Comparison of ENCODE assay signal across 4 cellular contexts in the genomic region with DNA sequence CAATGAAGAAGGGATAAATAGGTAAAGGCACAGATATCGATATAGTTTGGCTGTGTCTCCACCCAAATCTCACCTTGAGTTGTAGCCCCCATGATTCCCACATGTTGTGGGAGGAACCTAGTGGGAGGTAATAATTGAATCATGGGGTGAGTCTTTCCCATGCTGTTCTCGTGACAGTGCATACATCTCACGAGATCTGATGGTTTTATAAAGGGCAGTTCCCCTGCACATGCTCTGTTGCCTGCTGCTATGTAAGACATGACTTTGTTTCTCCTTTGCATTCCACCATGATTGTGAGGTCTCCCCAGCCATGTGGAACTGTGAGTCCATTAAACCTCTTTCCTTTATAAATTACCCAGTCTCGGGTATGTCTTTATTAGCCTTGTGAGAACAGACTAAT. TPM values are rescaled to one million over a fixed set of nuclear protein-coding genes. Genes with fewer than 3 reads are reported as not detected.
DNase-seq lines count a peak whose midpoint lies in the region; ATAC-seq, FAIRE-seq and TF ChIP-seq lines count a peak whose summit lies in the region.
"Not testable (repeated sequence)": the region's sequence is repeated elsewhere in the genome, so short reads cannot be mapped to it uniquely, and the experiment has no call there.

No MANE protein-coding gene starts in this region.

- not testable (repeated sequence) for H3K36me3 ChIP-seq in K562 (ENCODE audit: control insufficient read depth, insufficient read depth, low read length); mesendoderm (ENCODE audit: control insufficient read depth, insufficient read depth, low read length)

- not testable (repeated sequence) for H3K9ac ChIP-seq in K562 (ENCODE audit: insufficient read depth in 1 of 2, low read depth in 2 of 2, low read length in 2 of 2); mesendoderm (ENCODE audit: low read length)

- not testable (repeated sequence) for H3K79me1 ChIP-seq in mesendoderm (ENCODE audit: low read length)

- H3K56ac ChIP-seq in mesendoderm (ENCODE audit: low read length), result peak overlapping the region; percentile 74

- DNase-seq in K562 (ENCODE audit: extremely low read depth in 1 of 4, low spot score in 3 of 4); endothelial cell (ENCODE audit: low spot score); mesendoderm: not testable (repeated sequence)

- not testable (repeated sequence) for H3K4me2 ChIP-seq in K562 (ENCODE audit: insufficient read depth, low read length); mesendoderm (ENCODE audit: low read length)

- H3K4me3 ChIP-seq in K562; mesendoderm (ENCODE audit: low read length): not testable (repeated sequence)

- H3K27ac Mint-ChIP-seq in endothelial cell (ENCODE audit: unreplicated experiment), result peak overlapping the region; percentile 9

- TF ChIP-seq POLR2A in K562 (conservative IDR thresholded peaks at IDR 0.05), result not testable (repeated sequence)

- peaks cover 0 to 19% of the 10 kb centered on the region in 2 experiments; a peak in 4 of 5 replicates for H3K4me1 ChIP-seq in K562 (replicated peaks in 1 of 2; ENCODE audit: control insufficient read depth in 2 of 2, insufficient read depth in 2 of 2, low read length in 2 of 2)
- H3K4me1 ChIP-seq in mesendoderm (ENCODE audit: control insufficient read depth, low read depth, low read length), result peaks cover 24% of the 10 kb centered on the region

- not testable (repeated sequence) for H2BK15ac ChIP-seq in mesendoderm (replicated peaks; ENCODE audit: low read depth)

- in situ Hi-C loops in K562 (cut with MboI), result not testable (repeated sequence)

- CTCF ChIA-PET in K562 (lab: Yijun Ruan, JAX; ENCODE audit: low intra/inter-chr PET ratio), result not testable (repeated sequence)

- H4K20me1 ChIP-seq in K562 (replicated peaks; ENCODE audit: control insufficient read depth, insufficient read depth, low read length), result not testable (repeated sequence)

- H3K9me1 ChIP-seq in K562 (ENCODE audit: control insufficient read depth, insufficient read depth, low read length), result not testable (repeated sequence)

- not testable (repeated sequence) for TF ChIP-seq RAD21 in K562 (CRISPR knock-in tag; conservative IDR thresholded peaks at IDR 0.05 in 1 of 2, IDR thresholded peaks at IDR 0.05 in 1 of 2)

- H2BK5ac ChIP-seq in mesendoderm (ENCODE audit: low read length), result peak overlapping the region; percentile 70

- H3K36me3 Mint-ChIP-seq in endothelial cell (ENCODE audit: low read depth, unreplicated experiment), result not testable (repeated sequence)

- peak overlapping the region; percentile 76 for H2AK5ac ChIP-seq in mesendoderm (ENCODE audit: low read length)

- H3K23ac ChIP-seq in mesendoderm (ENCODE audit: low read length), result not testable (repeated sequence)

- not testable (repeated sequence) for TF ChIP-seq EP300 in K562 (IDR thresholded peaks at IDR 0.05; ENCODE audit: low read length)

- H2AFZ ChIP-seq in K562 (ENCODE audit: low read depth, low read length), result peak overlapping the region; percentile 52; the same call in 1 of the 2 replicates

- H2BK120ac ChIP-seq in mesendoderm (ENCODE audit: low read depth, low read length), result peak overlapping the region; percentile 30

- H3K4ac ChIP-seq in mesendoderm (ENCODE audit: low read depth, low read length), result peak overlapping the region; percentile 20

- intact Hi-C loops in K562 (cut with micrococcal nuclease), result not testable (repeated sequence)

- H4K5ac ChIP-seq in mesendoderm (ENCODE audit: low read length), result not testable (repeated sequence)

- H3K18ac ChIP-seq in mesendoderm (ENCODE audit: low read length), result not testable (repeated sequence)

- BruUV-seq in K562 (replicated peaks; lab: Mats Ljungman, UMichigan), result not testable (repeated sequence)

- peaks cover 12 to 19% of the 10 kb centered on the region in 2 experiments for H3K27me3 ChIP-seq in K562 (ENCODE audit: control insufficient read depth in 2 of 2, insufficient read depth in 2 of 2, low read length in 2 of 2)
- H3K27me3 ChIP-seq in mesendoderm (ENCODE audit: insufficient read depth, low read length, poor library complexity), result not testable (repeated sequence)

- not testable (repeated sequence) for H3K4me3 Mint-ChIP-seq in endothelial cell (ENCODE audit: unreplicated experiment)

- 10% methylated on average over 4 of the region's 4 CpGs for WGBS in K562 (ENCODE audit: insufficient coverage, low coverage, missing lambda C conversion rate)
- WGBS in mesendoderm (ENCODE audit: extremely low coverage, insufficient coverage, low lambda C conversion rate), result no CpG with 5 or more reads among the region's 4 CpGs

- not testable (repeated sequence) for H3K9me3 ChIP-seq in K562 (replicated peaks; ENCODE audit: control insufficient read depth, insufficient read depth, low read depth, low read length)

- H3K9me3 Mint-ChIP-seq in endothelial cell (ENCODE audit: unreplicated experiment), result not testable (repeated sequence)

- ATAC-seq in K562, result not testable (repeated sequence)

- not testable (repeated sequence) for H3K79me2 ChIP-seq in K562 (ENCODE audit: control insufficient read depth, insufficient read depth, low read length); mesendoderm (ENCODE audit: control insufficient read depth, insufficient read depth, low read length)

- not testable (repeated sequence) for H4K8ac ChIP-seq in mesendoderm (ENCODE audit: low read depth, low read length)

- FAIRE-seq in K562 (lab: Jason Lieb, UNC), result not testable (repeated sequence)

- peak overlapping the region; percentile 91; the same call in 1 of the 2 replicates for H3K27ac ChIP-seq in VCaP
- H3K27ac ChIP-seq in K562 (ENCODE audit: extremely low read depth, low read depth, low read length), result not testable (repeated sequence)
- H3K27ac ChIP-seq in mesendoderm (ENCODE audit: low read depth, low read length), result peak overlapping the region; percentile 14

- not testable (repeated sequence) for TF ChIP-seq CTCF in VCaP (conservative IDR thresholded peaks at IDR 0.05); K562 (IDR thresholded peaks at IDR 0.05 in 2 of 3, conservative IDR thresholded peaks at IDR 0.05 in 1 of 3; ENCODE audit: insufficient read depth in 2 of 3, low read depth in 1 of 3, low read length in 3 of 3); endothelial cell (IDR thresholded peaks at IDR 0.05; ENCODE audit: unreplicated experiment)

- POLR2A ChIA-PET in K562 (lab: Yijun Ruan, JAX), result not testable (repeated sequence)

- H3K27me3 Mint-ChIP-seq in endothelial cell (ENCODE audit: unreplicated experiment), result not testable (repeated sequence)

- peaks cover 50% of the 10 kb centered on the region for H3K4me1 Mint-ChIP-seq in endothelial cell (ENCODE audit: unreplicated experiment)

TF ChIP-seq in K562, 482 proteins besides CTCF, POLR2A, EP300 and RAD21:
- peak; percentile 77 for TF ChIP-seq CHD2 (IDR thresholded peaks at IDR 0.05; ENCODE audit: low read depth, low read length)
- peak; percentile 71 to 72 for TF ChIP-seq NRF1 (conservative IDR thresholded peaks at IDR 0.05 in 1 of 2, IDR thresholded peaks at IDR 0.05 in 1 of 2)

RNA-seq across cellular contexts. Expression of a gene that starts 40.2 kb away (rescaled TPM):
- total RNA-seq in K562 (2011; cell fraction: chromatin; rRNA removed; ENCODE audit: low replicate concordance), result 140 and 675 TPM in 2 replicates
- total RNA-seq in K562 (2011; cell fraction: nucleolus; rRNA removed), result 80.2 and 115 TPM in 2 replicates
- 243 and 305 TPM in 2 replicates for total RNA-seq in K562 (2011; cell fraction: nucleoplasm; rRNA removed)
- total RNA-seq in K562 (2014; rRNA removed) (70.9 and 77.6 TPM in 2 replicates), K562 (2014; rRNA removed; fragmentation: Illumina TruSeq; extraction: Trizol) (136 and 149 TPM in 2 replicates), K562 (2015; rRNA removed; fragmentation: Illumina TruSeq; extraction: Trizol) (116 and 120 TPM in 2 replicates), K562 (2021) (66.3 and 71.1 TPM in 2 replicates), endothelial cell (ENCODE audit: unreplicated experiment) (45.8 TPM)
- polyA plus RNA-seq in K562 (2011; rRNA removed) (143 and 150 TPM in 2 replicates), K562 (2014; fragmentation: Illumina TruSeq; extraction: Trizol) (83.6 and 106 TPM in 2 replicates), K562 (2014; fragmentation: Nextera tagmentation; extraction: Ambion mirVana) (100 to 1,000 TPM in 1 of 2 experiments, 10 to 100 TPM in 1; 87.1 to 139 TPM), K562 (2014; rRNA removed) (88.4 and 107 TPM in 2 replicates)
- 6.6 and 22.6 TPM in 2 replicates for polyA plus RNA-seq in K562 (2011; cell fraction: cytosol; rRNA removed)
- polyA plus RNA-seq in K562 (2011; cell fraction: nucleus; rRNA removed), result 110 and 238 TPM in 2 replicates
- polyA plus RNA-seq in K562 (2012), result 51.4 and 58.9 TPM in 2 replicates
- polyA minus RNA-seq in K562 (2011; rRNA and poly(A)+ RNA removed), result 168 and 237 TPM in 2 replicates
- 23.7 and 28.0 TPM in 2 replicates for polyA minus RNA-seq in K562 (2011; cell fraction: cytosol; rRNA and poly(A)+ RNA removed)
- polyA minus RNA-seq in K562 (2011; cell fraction: nucleus; rRNA and poly(A)+ RNA removed), result 139 and 282 TPM in 2 replicates
- polyA plus RNA-seq in mesendoderm (2013, experiment 1 of 2), result 48.2 TPM
- polyA plus RNA-seq in mesendoderm (2013, experiment 2 of 2), result 46.0 TPM
